ENCODE assay signal across 1 cellular context in the genomic region with DNA sequence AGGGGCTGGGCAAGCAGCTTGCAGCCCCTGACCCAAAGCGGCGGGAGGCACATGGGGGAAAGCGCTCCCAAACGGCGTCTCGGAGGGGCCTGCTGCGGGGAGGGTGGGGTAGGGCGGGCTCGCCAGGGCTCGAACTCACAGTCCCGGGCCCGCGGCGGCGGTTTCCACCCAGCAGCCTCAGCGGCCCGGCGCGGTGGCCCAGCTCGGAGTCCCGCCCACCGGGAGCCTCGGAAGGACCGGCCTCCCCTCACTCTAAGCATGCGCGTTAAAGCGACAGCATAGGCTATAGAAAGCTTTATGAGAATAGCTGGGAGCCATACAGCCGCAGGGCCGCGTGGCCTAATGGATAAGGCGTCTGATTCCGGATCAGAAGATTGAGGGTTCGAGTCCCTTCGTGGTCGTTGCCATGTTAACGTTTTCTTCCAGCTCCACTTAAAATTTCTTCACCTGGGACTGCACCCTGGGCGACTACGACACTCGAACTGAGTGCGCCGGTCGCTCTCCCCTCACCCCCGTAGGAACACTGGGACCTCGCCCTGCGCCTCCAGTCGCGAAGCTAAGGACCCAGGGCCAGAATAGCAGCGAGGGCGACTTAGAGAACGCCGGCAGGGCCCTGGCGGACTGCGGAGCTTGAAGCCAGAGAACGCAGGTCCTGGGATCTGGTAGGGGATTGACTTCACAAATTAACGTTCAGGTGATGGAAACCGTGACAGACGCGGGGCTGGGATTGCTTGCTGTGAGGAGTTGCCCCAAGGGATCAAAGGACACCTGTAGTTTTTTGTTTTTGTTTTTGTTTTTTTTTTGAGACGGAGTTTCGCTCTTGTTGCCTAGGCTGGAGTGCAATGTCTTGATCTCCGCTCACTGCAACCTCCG.
TF ChIP-seq lines count a peak whose summit lies in the region.

No MANE protein-coding gene starts in this region.

TF ChIP-seq in K562, 482 proteins besides CTCF, POLR2A, EP300 and RAD21 (continued from another document and continues in another):
- TF ChIP-seq RB1 (IDR thresholded peaks at IDR 0.05; ENCODE audit: low read depth) (peak; percentile 87), SREBF1 (IDR thresholded peaks at IDR 0.05; ENCODE audit: borderline replicate concordance, low read depth, low read length) (peak; percentile 40; the same call in 1 of the 2 replicates), TSC22D4 (tag; IDR thresholded peaks at IDR 0.05) (no peak), LCOR (CRISPR knock-in tag; IDR thresholded peaks at IDR 0.05) (peak; percentile 85), FOXJ2 (tag; IDR thresholded peaks at IDR 0.05) (peak; percentile 56; the same call in 1 of the 2 replicates), BRD4 (IDR thresholded peaks at IDR 0.05) (peak; percentile 75; the same call in 1 of the 2 replicates), ZSCAN29 (IDR thresholded peaks at IDR 0.05) (peak; percentile 84), HDAC2 (IDR thresholded peaks at IDR 0.05) (0 out of 2 replicates have a peak, but pooled peaks have one; percentile 16), GABPB1 (CRISPR knock-in tag; IDR thresholded peaks at IDR 0.05) (peak; percentile 76; the same call in 1 of the 2 replicates), GATAD2A (IDR thresholded peaks at IDR 0.05) (no peak), JUNB (CRISPR knock-in tag; conservative IDR thresholded peaks at IDR 0.05) (no peak), ZNF764 (CRISPR knock-in tag; IDR thresholded peaks at IDR 0.05; ENCODE audit: low read depth) (peak; percentile 62; the same call in 1 of the 2 replicates), KLF13 (tag; IDR thresholded peaks at IDR 0.05; ENCODE audit: borderline replicate concordance, low read depth) (0 out of 2 replicates have a peak, but pooled peaks have one; percentile 21), ZBTB34 (CRISPR knock-in tag; IDR thresholded peaks at IDR 0.05) (no peak), POLR3A (IDR thresholded peaks at IDR 0.05; ENCODE audit: borderline replicate concordance, extremely low read depth, insufficient read depth, insufficient read length) (peak; percentile 95), MCM7 (IDR thresholded peaks at IDR 0.05) (no peak), SP1 (CRISPR knock-in tag; IDR thresholded peaks at IDR 0.05) (peak; percentile 97), ETS2 (tag; IDR thresholded peaks at IDR 0.05; ENCODE audit: borderline replicate concordance, poor library complexity, severe bottlenecking) (no peak), BRD9 (IDR thresholded peaks at IDR 0.05; ENCODE audit: low read depth, partially characterized antibody) (peak; percentile 97), SPI1 (IDR thresholded peaks at IDR 0.05; ENCODE audit: borderline replicate concordance, low read depth, low read length) (no peak), CHD1 (IDR thresholded peaks at IDR 0.05; ENCODE audit: low read length) (peak; percentile 38), CREM (IDR thresholded peaks at IDR 0.05; ENCODE audit: low read depth) (peak; percentile 52; the same call in 1 of the 2 replicates), STAT5A (IDR thresholded peaks at IDR 0.05; ENCODE audit: borderline replicate concordance, low read length) (peak; percentile 42; the same call in 1 of the 2 replicates), ZNF76 (CRISPR knock-in tag; IDR thresholded peaks at IDR 0.05; ENCODE audit: borderline replicate concordance) (no peak), ID3 (CRISPR knock-in tag; IDR thresholded peaks at IDR 0.05) (no peak), ID3 (tag; IDR thresholded peaks at IDR 0.05) (peak; percentile 48; the same call in 1 of the 2 replicates), SMARCA4 (IDR thresholded peaks at IDR 0.05) (no peak), SMAD1 (IDR thresholded peaks at IDR 0.05; ENCODE audit: low read depth, low read length, partially characterized antibody) (peak; percentile 43), DLX4 (CRISPR knock-in tag; IDR thresholded peaks at IDR 0.05) (no peak), ZHX1 (conservative IDR thresholded peaks at IDR 0.05; ENCODE audit: low read length) (0 out of 2 replicates have a peak, but pooled peaks have one; percentile 66), MED1 (CRISPR knock-in tag; IDR thresholded peaks at IDR 0.05; ENCODE audit: borderline replicate concordance) (no peak), AFF1 (IDR thresholded peaks at IDR 0.05; ENCODE audit: low read depth in 1 of 2, partially characterized antibody in 2 of 2) (peak; percentile 32 to 51), E2F6 (IDR thresholded peaks at IDR 0.05; ENCODE audit: borderline replicate concordance in 1 of 2, extremely low read depth in 1 of 2, insufficient read depth in 1 of 2, insufficient read length in 1 of 2, low read depth in 1 of 2, low read length in 1 of 2, poor library complexity in 1 of 2, severe bottlenecking in 1 of 2) (peak in 1 of 2 experiments; percentile 24), TEAD4 (IDR thresholded peaks at IDR 0.05; ENCODE audit: low read length) (peak; percentile 85), TEAD4 (CRISPR knock-in tag; IDR thresholded peaks at IDR 0.05; ENCODE audit: borderline replicate concordance) (no peak), LARP7 (IDR thresholded peaks at IDR 0.05) (0 out of 2 replicates have a peak, but pooled peaks have one; percentile 61), ARNT (IDR thresholded peaks at IDR 0.05) (peak in 1 of 2 experiments; percentile 35; a peak in 1 of 4 replicates), CREB1 (IDR thresholded peaks at IDR 0.05) (peak; percentile 66), CREB1 (CRISPR knock-in tag; IDR thresholded peaks at IDR 0.05) (peak; percentile 68; the same call in 1 of the 2 replicates)
- TF ChIP-seq, protein P1, sequence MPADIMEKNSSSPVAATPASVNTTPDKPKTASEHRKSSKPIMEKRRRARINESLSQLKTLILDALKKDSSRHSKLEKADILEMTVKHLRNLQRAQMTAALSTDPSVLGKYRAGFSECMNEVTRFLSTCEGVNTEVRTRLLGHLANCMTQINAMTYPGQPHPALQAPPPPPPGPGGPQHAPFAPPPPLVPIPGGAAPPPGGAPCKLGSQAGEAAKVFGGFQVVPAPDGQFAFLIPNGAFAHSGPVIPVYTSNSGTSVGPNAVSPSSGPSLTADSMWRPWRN (IDR thresholded peaks at IDR 0.05; ENCODE audit: low read depth) = 0 out of 2 replicates have a peak, but pooled peaks have one; percentile 9
- TF ChIP-seq, protein P2, sequence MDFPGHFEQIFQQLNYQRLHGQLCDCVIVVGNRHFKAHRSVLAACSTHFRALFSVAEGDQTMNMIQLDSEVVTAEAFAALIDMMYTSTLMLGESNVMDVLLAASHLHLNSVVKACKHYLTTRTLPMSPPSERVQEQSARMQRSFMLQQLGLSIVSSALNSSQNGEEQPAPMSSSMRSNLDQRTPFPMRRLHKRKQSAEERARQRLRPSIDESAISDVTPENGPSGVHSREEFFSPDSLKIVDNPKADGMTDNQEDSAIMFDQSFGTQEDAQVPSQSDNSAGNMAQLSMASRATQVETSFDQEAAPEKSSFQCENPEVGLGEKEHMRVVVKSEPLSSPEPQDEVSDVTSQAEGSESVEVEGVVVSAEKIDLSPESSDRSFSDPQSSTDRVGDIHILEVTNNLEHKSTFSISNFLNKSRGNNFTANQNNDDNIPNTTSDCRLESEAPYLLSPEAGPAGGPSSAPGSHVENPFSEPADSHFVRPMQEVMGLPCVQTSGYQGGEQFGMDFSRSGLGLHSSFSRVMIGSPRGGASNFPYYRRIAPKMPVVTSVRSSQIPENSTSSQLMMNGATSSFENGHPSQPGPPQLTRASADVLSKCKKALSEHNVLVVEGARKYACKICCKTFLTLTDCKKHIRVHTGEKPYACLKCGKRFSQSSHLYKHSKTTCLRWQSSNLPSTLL (IDR thresholded peaks at IDR 0.05) = peak; percentile 82
- TF ChIP-seq, protein P3, sequence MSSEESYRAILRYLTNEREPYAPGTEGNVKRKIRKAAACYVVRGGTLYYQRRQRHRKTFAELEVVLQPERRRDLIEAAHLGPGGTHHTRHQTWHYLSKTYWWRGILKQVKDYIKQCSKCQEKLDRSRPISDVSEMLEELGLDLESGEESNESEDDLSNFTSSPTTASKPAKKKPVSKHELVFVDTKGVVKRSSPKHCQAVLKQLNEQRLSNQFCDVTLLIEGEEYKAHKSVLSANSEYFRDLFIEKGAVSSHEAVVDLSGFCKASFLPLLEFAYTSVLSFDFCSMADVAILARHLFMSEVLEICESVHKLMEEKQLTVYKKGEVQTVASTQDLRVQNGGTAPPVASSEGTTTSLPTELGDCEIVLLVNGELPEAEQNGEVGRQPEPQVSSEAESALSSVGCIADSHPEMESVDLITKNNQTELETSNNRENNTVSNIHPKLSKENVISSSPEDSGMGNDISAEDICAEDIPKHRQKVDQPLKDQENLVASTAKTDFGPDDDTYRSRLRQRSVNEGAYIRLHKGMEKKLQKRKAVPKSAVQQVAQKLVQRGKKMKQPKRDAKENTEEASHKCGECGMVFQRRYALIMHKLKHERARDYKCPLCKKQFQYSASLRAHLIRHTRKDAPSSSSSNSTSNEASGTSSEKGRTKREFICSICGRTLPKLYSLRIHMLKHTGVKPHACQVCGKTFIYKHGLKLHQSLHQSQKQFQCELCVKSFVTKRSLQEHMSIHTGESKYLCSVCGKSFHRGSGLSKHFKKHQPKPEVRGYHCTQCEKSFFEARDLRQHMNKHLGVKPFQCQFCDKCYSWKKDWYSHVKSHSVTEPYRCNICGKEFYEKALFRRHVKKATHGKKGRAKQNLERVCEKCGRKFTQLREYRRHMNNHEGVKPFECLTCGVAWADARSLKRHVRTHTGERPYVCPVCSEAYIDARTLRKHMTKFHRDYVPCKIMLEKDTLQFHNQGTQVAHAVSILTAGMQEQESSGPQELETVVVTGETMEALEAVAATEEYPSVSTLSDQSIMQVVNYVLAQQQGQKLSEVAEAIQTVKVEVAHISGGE (CRISPR knock-in tag; IDR thresholded peaks at IDR 0.05) = peak in 1 of 3 experiments; percentile 58; a peak in 2 of 6 replicates
